In the genomic region with DNA sequence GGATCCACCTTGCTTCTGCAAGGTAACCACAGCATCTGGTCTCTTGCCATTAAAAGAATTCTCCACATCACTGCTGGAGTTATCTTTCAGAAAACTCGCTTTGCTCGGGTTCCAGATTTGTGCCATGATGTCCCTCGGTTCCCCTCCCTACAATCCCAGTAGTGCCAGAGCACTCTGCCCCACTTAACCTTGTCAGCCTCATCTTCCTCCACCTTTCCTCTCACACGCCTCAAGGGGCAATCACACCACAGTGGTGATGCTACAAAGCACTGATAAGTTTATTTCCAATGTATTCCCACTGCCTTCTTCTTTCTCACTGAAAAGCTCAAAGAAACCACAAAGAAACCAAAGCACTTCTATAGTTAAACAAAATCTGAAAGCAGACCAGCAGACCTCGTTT, we compare ENCODE assay signal across 31 cellular contexts.
"Had no signal": no experiment of that assay in that cellular context is flagged by ENCODE, and none has a peak within 500 bp of the region (broad histone marks: within the 10 kb centered on the region; RNA-seq: fewer than 3 reads in every experiment).

No MANE protein-coding gene starts in this region.

- H3K27me3 Mint-ChIP-seq: activated CD4-positive, alpha-beta memory T cell treated with anti-CD3 and anti-CD28 coated beads for 36 hours; activated naive CD8-positive, alpha-beta T cell; effector memory CD8-positive, alpha-beta T cell had no signal

- H3K4me3 Mint-ChIP-seq: activated CD4-positive, alpha-beta memory T cell treated with anti-CD3 and anti-CD28 coated beads for 36 hours; activated naive CD8-positive, alpha-beta T cell; activated T-cell treated with anti-CD3 and anti-CD28 coated beads, Interleukin-2, amount 50 U/mL, for 72 hours; effector memory CD8-positive, alpha-beta T cell; immature natural killer cell; nephron; T-helper 1 cell treated with Interleukin-12 subunit alpha and Interleukin-12 subunit beta and Interleukin-4 antibody, amounts not matched to agents 30 μg/mL and 1 μg/mL, for 36 hours had no signal

- H3K27me3 ChIP-seq: adrenal gland, body of pancreas, colonic mucosa, dorsolateral prefrontal cortex, ovary, tibial nerve had no signal

- FAIRE-seq: kidney, TTC549 had no signal

- H3K4me1 Mint-ChIP-seq: immature natural killer cell had no signal

- H3K36me3 ChIP-seq: adrenal gland, colonic mucosa, lower lobe of right lung, ovary, prostate gland, tibial nerve had no signal

- H3K4me3 ChIP-seq: adrenal gland, body of pancreas, colonic mucosa, dorsolateral prefrontal cortex, lower lobe of right lung, ovary, prostate gland, tibial nerve had no signal

- DNase-seq: activated CD4-positive, alpha-beta memory T cell treated with anti-CD3 and anti-CD28 coated beads for 36 hours; activated CD4-positive, alpha-beta T cell treated with anti-CD3 and anti-CD28 coated beads for 48 hours; activated naive CD4-positive, alpha-beta T cell treated with Interleukin-2 at 50 U/mL for 16 hours; activated T-cell treated with anti-CD3 and anti-CD28 coated beads for 4 hours; activated T-cell treated with anti-CD3 and anti-CD28 coated beads, Interleukin-2, amount 50 U/mL, for 72 hours; adrenal gland; aorta; body of pancreas; cerebellar nuclear complex; colonic mucosa; dorsolateral prefrontal cortex; effector memory CD8-positive, alpha-beta T cell; foreskin fibroblast; head of caudate nucleus; hypothalamus; immature natural killer cell; kidney; lower lobe of right lung; ovary; retina; stimulated activated naive CD4-positive, alpha-beta T cell; SW 1271; T-helper 9 cell had no signal

- H3K27ac Mint-ChIP-seq: activated CD4-positive, alpha-beta memory T cell treated with anti-CD3 and anti-CD28 coated beads for 36 hours; activated naive CD8-positive, alpha-beta T cell; activated T-cell treated with anti-CD3 and anti-CD28 coated beads, Interleukin-2, amount 50 U/mL, for 72 hours; effector memory CD8-positive, alpha-beta T cell; T-helper 1 cell treated with Interleukin-12 subunit alpha and Interleukin-12 subunit beta and Interleukin-4 antibody, amounts not matched to agents 30 μg/mL and 1 μg/mL, for 36 hours had no signal

- H3K27ac ChIP-seq: body of pancreas, colonic mucosa, dorsolateral prefrontal cortex, lower lobe of right lung, ovary, prostate gland, VCaP had no signal

- H3K9me3 ChIP-seq: adrenal gland, body of pancreas, colonic mucosa, lower lobe of right lung, ovary, prostate gland, tibial nerve had no signal

- H3K9me3 Mint-ChIP-seq: activated CD4-positive, alpha-beta memory T cell treated with anti-CD3 and anti-CD28 coated beads for 36 hours; activated T-cell treated with anti-CD3 and anti-CD28 coated beads, Interleukin-2, amount 50 U/mL, for 72 hours; effector memory CD8-positive, alpha-beta T cell; immature natural killer cell; nephron; T-helper 1 cell treated with Interleukin-12 subunit alpha and Interleukin-12 subunit beta and Interleukin-4 antibody, amounts not matched to agents 30 μg/mL and 1 μg/mL, for 36 hours had no signal

- H3K4me1 ChIP-seq: adrenal gland, body of pancreas, prostate gland had no signal

- ATAC-seq: activated T-cell treated with anti-CD3 and anti-CD28 coated beads, Interleukin-2, amount 50 U/mL, for 72 hours; body of pancreas; effector memory CD8-positive, alpha-beta T cell; esophagus mucosa; lower lobe of right lung had no signal
